Comparison of ENCODE assay signal across 1 cellular context in genomic region chr4:7400671-7401298, GRCh38.
TF ChIP-seq lines count a peak whose summit lies in the region.

No MANE protein-coding gene starts in this region.

TF ChIP-seq in IMR-90, 13 proteins besides CTCF, POLR2A, EP300 and RAD21:
- TF ChIP-seq MAFK (IDR thresholded peaks at IDR 0.05; ENCODE audit: low read depth, low read length) (no peak), MXI1 (IDR thresholded peaks at IDR 0.05; ENCODE audit: borderline replicate concordance, low read depth, low read length) (no peak), CEBPB (IDR thresholded peaks at IDR 0.05; ENCODE audit: low read depth, low read length) (no peak), SMC3 (IDR thresholded peaks at IDR 0.05; ENCODE audit: low read depth, low read length) (no peak), ELK1 (IDR thresholded peaks at IDR 0.05; ENCODE audit: borderline replicate concordance, low read depth, low read length) (no peak), RFX5 (IDR thresholded peaks at IDR 0.05; ENCODE audit: low read depth, low read length) (no peak), NFE2L2 (IDR thresholded peaks at IDR 0.05; ENCODE audit: low read depth, low read length) (no peak), MAZ (IDR thresholded peaks at IDR 0.05; ENCODE audit: borderline replicate concordance, low read depth, low read length) (no peak), RCOR1 (IDR thresholded peaks at IDR 0.05; ENCODE audit: insufficient replicate concordance, low read length) (no peak), CHD1 (IDR thresholded peaks at IDR 0.05; ENCODE audit: low read depth, low read length) (no peak), FOS (IDR thresholded peaks at IDR 0.05; ENCODE audit: low read depth, low read length) (no peak), USF2 (IDR thresholded peaks at IDR 0.05; ENCODE audit: low read depth, low read length) (no peak), BHLHE40 (IDR thresholded peaks at IDR 0.05; ENCODE audit: low read depth, low read length) (no peak)
